ENCODE assay signal across 2 cellular contexts in the genomic region with DNA sequence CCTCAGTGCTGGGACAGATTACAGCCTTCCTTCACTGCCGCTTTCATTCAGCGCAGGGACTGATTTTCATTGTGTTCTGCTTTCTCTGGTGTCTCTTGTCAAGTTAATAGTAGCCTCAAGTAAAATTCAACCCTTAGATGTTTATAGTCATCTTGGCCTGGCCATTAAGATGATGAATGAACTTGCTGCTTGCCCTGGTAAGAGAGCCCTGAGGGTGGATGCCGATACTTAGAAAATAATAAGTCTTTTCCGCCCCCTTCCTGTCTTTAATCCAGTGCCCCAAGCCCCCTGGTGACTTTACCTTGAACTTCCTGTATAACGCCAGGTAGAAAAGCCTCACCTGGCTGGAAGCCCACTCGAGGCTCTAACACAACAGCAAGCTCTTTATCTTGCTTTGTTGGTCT.
TF ChIP-seq lines count a peak whose summit lies in the region.

No MANE protein-coding gene starts in this region.

TF ChIP-seq in GM23338, 12 proteins besides CTCF, POLR2A, EP300 and RAD21 (continues in another document):
- TF ChIP-seq, protein P1, sequence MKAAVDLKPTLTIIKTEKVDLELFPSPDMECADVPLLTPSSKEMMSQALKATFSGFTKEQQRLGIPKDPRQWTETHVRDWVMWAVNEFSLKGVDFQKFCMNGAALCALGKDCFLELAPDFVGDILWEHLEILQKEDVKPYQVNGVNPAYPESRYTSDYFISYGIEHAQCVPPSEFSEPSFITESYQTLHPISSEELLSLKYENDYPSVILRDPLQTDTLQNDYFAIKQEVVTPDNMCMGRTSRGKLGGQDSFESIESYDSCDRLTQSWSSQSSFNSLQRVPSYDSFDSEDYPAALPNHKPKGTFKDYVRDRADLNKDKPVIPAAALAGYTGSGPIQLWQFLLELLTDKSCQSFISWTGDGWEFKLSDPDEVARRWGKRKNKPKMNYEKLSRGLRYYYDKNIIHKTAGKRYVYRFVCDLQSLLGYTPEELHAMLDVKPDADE (IDR thresholded peaks at IDR 0.05): no peak
- no peak for TF ChIP-seq EZH2phosphoT487 (IDR thresholded peaks at IDR 0.05; ENCODE audit: unreplicated experiment)
- no peak for TF ChIP-seq CREB1 (CRISPR knock-in tag; IDR thresholded peaks at IDR 0.05; ENCODE audit: low read depth)
- TF ChIP-seq, protein P2, sequence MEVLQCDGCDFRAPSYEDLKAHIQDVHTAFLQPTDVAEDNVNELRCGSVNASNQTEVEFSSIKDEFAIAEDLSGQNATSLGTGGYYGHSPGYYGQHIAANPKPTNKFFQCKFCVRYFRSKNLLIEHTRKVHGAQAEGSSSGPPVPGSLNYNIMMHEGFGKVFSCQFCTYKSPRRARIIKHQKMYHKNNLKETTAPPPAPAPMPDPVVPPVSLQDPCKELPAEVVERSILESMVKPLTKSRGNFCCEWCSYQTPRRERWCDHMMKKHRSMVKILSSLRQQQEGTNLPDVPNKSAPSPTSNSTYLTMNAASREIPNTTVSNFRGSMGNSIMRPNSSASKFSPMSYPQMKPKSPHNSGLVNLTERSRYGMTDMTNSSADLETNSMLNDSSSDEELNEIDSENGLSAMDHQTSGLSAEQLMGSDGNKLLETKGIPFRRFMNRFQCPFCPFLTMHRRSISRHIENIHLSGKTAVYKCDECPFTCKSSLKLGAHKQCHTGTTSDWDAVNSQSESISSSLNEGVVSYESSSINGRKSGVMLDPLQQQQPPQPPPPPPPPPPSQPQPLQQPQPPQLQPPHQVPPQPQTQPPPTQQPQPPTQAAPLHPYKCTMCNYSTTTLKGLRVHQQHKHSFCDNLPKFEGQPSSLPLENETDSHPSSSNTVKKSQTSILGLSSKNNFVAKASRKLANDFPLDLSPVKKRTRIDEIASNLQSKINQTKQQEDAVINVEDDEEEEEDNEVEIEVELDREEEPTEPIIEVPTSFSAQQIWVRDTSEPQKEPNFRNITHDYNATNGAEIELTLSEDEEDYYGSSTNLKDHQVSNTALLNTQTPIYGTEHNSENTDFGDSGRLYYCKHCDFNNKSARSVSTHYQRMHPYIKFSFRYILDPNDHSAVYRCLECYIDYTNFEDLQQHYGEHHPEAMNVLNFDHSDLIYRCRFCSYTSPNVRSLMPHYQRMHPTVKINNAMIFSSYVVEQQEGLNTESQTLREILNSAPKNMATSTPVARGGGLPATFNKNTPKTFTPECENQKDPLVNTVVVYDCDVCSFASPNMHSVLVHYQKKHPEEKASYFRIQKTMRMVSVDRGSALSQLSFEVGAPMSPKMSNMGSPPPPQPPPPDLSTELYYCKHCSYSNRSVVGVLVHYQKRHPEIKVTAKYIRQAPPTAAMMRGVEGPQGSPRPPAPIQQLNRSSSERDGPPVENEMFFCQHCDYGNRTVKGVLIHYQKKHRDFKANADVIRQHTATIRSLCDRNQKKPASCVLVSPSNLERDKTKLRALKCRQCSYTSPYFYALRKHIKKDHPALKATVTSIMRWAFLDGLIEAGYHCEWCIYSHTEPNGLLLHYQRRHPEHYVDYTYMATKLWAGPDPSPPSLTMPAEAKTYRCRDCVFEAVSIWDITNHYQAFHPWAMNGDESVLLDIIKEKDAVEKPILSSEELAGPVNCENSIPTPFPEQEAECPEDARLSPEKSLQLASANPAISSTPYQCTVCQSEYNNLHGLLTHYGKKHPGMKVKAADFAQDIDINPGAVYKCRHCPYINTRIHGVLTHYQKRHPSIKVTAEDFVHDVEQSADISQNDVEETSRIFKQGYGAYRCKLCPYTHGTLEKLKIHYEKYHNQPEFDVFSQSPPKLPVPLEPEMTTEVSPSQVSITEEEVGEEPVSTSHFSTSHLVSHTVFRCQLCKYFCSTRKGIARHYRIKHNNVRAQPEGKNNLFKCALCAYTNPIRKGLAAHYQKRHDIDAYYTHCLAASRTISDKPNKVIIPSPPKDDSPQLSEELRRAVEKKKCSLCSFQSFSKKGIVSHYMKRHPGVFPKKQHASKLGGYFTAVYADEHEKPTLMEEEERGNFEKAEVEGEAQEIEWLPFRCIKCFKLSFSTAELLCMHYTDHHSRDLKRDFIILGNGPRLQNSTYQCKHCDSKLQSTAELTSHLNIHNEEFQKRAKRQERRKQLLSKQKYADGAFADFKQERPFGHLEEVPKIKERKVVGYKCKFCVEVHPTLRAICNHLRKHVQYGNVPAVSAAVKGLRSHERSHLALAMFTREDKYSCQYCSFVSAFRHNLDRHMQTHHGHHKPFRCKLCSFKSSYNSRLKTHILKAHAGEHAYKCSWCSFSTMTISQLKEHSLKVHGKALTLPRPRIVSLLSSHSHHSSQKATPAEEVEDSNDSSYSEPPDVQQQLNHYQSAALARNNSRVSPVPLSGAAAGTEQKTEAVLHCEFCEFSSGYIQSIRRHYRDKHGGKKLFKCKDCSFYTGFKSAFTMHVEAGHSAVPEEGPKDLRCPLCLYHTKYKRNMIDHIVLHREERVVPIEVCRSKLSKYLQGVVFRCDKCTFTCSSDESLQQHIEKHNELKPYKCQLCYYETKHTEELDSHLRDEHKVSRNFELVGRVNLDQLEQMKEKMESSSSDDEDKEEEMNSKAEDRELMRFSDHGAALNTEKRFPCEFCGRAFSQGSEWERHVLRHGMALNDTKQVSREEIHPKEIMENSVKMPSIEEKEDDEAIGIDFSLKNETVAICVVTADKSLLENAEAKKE (CRISPR knock-in tag; IDR thresholded peaks at IDR 0.05): no peak
- no peak for TF ChIP-seq ZNF331 (CRISPR knock-in tag; IDR thresholded peaks at IDR 0.05; ENCODE audit: low read depth)
- TF ChIP-seq JUNB (IDR thresholded peaks at IDR 0.05; ENCODE audit: unreplicated experiment): no peak
- TF ChIP-seq STAT1 (IDR thresholded peaks at IDR 0.05; ENCODE audit: unreplicated experiment): no peak
- TF ChIP-seq NANOG (IDR thresholded peaks at IDR 0.05; ENCODE audit: borderline replicate concordance): no peak
- no peak for TF ChIP-seq POLR2AphosphoS5 (IDR thresholded peaks at IDR 0.05; ENCODE audit: low read depth)
- TF ChIP-seq, protein P3, sequence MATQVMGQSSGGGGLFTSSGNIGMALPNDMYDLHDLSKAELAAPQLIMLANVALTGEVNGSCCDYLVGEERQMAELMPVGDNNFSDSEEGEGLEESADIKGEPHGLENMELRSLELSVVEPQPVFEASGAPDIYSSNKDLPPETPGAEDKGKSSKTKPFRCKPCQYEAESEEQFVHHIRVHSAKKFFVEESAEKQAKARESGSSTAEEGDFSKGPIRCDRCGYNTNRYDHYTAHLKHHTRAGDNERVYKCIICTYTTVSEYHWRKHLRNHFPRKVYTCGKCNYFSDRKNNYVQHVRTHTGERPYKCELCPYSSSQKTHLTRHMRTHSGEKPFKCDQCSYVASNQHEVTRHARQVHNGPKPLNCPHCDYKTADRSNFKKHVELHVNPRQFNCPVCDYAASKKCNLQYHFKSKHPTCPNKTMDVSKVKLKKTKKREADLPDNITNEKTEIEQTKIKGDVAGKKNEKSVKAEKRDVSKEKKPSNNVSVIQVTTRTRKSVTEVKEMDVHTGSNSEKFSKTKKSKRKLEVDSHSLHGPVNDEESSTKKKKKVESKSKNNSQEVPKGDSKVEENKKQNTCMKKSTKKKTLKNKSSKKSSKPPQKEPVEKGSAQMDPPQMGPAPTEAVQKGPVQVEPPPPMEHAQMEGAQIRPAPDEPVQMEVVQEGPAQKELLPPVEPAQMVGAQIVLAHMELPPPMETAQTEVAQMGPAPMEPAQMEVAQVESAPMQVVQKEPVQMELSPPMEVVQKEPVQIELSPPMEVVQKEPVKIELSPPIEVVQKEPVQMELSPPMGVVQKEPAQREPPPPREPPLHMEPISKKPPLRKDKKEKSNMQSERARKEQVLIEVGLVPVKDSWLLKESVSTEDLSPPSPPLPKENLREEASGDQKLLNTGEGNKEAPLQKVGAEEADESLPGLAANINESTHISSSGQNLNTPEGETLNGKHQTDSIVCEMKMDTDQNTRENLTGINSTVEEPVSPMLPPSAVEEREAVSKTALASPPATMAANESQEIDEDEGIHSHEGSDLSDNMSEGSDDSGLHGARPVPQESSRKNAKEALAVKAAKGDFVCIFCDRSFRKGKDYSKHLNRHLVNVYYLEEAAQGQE (IDR thresholded peaks at IDR 0.05; ENCODE audit: unreplicated experiment): no peak

TF ChIP-seq in HEK293T, 16 proteins besides CTCF, POLR2A, EP300 and RAD21 (continued from another document):
- TF ChIP-seq LEF1 (IDR thresholded peaks at IDR 0.05; ENCODE audit: borderline replicate concordance) (no peak), FOXM1 (IDR thresholded peaks at IDR 0.05; ENCODE audit: borderline replicate concordance) (no peak), CTBP1 (IDR thresholded peaks at IDR 0.05; ENCODE audit: borderline replicate concordance) (peak; percentile 28; the same call in 1 of the 2 replicates)
- TF ChIP-seq, protein P4, sequence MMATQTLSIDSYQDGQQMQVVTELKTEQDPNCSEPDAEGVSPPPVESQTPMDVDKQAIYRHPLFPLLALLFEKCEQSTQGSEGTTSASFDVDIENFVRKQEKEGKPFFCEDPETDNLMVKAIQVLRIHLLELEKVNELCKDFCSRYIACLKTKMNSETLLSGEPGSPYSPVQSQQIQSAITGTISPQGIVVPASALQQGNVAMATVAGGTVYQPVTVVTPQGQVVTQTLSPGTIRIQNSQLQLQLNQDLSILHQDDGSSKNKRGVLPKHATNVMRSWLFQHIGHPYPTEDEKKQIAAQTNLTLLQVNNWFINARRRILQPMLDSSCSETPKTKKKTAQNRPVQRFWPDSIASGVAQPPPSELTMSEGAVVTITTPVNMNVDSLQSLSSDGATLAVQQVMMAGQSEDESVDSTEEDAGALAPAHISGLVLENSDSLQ (IDR thresholded peaks at IDR 0.05): peak; percentile 70
